Comparison of ENCODE assay signal across 17 cellular contexts in genomic region chr6:22558288-22558882, GRCh38. TPM values are rescaled to one million over a fixed set of nuclear protein-coding genes. Genes with fewer than 3 reads are reported as not detected.
DNase-seq lines count a peak whose midpoint lies in the region; ATAC-seq and TF ChIP-seq lines count a peak whose summit lies in the region.
"Had no signal": no experiment of that assay in that cellular context is flagged by ENCODE, and none has a peak within 500 bp of the region (broad histone marks: within the 10 kb centered on the region; RNA-seq: fewer than 3 reads in every experiment).

No MANE protein-coding gene starts in this region.

- H2AFZ ChIP-seq in IMR-90 (replicated peaks; ENCODE audit: low read length, poor library complexity): no peak overlapping the region
- peak overlapping the region; percentile 4 for H2AFZ ChIP-seq in hepatocyte

- POLR2A ChIA-PET in IMR-90 (lab: Charles Lee; ENCODE audit: unreplicated experiment): no interaction called here

- H2BK120ac ChIP-seq in IMR-90 (ENCODE audit: low read depth, low read length): no peak overlapping the region

- dilution Hi-C loops in IMR-90 (cut with HindIII; ENCODE audit: low sequenced_read_pairs, unreplicated experiment): no loop called here

- no peaks in the 10 kb centered on the region for H3K4me1 ChIP-seq in IMR-90 (ENCODE audit: control insufficient read depth, insufficient read depth, low read length)
- H3K4me1 ChIP-seq in hepatocyte (ENCODE audit: insufficient read depth): peaks cover 20% of the 10 kb centered on the region
- H3K4me1 ChIP-seq in lower lobe of right lung: no peaks in the 10 kb centered on the region

- no peak for TF ChIP-seq POLR2A in IMR-90 (IDR thresholded peaks at IDR 0.05; ENCODE audit: low read depth, low read length)

- intact Hi-C loops in IMR-90 (cut with micrococcal nuclease) (no loop called here), lower lobe of right lung (cut with DNase I) (no loop called here)

- H3K9me3 ChIP-seq in IMR-90 (ENCODE audit: control insufficient read depth, insufficient read depth, low read length): no peaks in the 10 kb centered on the region
- H3K9me3 ChIP-seq in hepatocyte (ENCODE audit: low read depth): no peaks in the 10 kb centered on the region
- no peaks in the 10 kb centered on the region for H3K9me3 ChIP-seq in lower lobe of right lung

- peak; percentile 24; the same call in 1 of the 2 replicates for ATAC-seq in IMR-90 (ENCODE audit: low read depth)
- ATAC-seq in SK-N-SH treated with all-trans-retinoic acid at 6 μM for 48 hours: peak; percentile 94
- ATAC-seq in HG03139 (IDR thresholded peaks at IDR 0.05; ENCODE audit: unreplicated experiment): no peak
- ATAC-seq in lower lobe of right lung: no peak

- H3K27ac ChIP-seq in 22Rv1: peak overlapping the region; percentile 63
- H3K27ac ChIP-seq in IMR-90 (ENCODE audit: insufficient read depth, low read length): no peak overlapping the region
- H3K27ac ChIP-seq in hepatocyte: peak overlapping the region; percentile 28
- H3K27ac ChIP-seq in lower lobe of right lung: no peak overlapping the region

- no peak overlapping the region for H2AK5ac ChIP-seq in IMR-90 (ENCODE audit: low read depth, low read length)

- H2AK9ac ChIP-seq in IMR-90 (replicated peaks; ENCODE audit: low read depth, low read length, poor library complexity): no peak overlapping the region

- H2BK5ac ChIP-seq in IMR-90 (ENCODE audit: low read depth, low read length, poor library complexity, severe bottlenecking): no peak overlapping the region

- no peak overlapping the region for H4K8ac ChIP-seq in IMR-90 (ENCODE audit: low read depth in 2 of 2, low read length in 2 of 2)

- H3K4ac ChIP-seq in IMR-90 (ENCODE audit: low read depth, low read length): no peak overlapping the region

- H3K4me3 ChIP-seq in IMR-90 (ENCODE audit: insufficient read depth, low read depth, low read length): no peak overlapping the region
- no peak overlapping the region for H3K4me3 ChIP-seq in hepatocyte
- H3K4me3 ChIP-seq in lower lobe of right lung: no peak overlapping the region

- H3K23ac ChIP-seq in IMR-90 (ENCODE audit: low read depth, low read length): no peak overlapping the region

- no peaks in the 10 kb centered on the region for H3K79me2 ChIP-seq in hepatocyte

- WGBS in IMR-90 (ENCODE audit: extremely low coverage in 2 of 2, insufficient read length in 1 of 2), 2 experiments: no CpG with 5 or more reads among the region's 1 CpG
- WGBS in hepatocyte (ENCODE audit: low lambda C conversion rate, missing lambda C conversion rate): 14% methylated on average over 1 of the region's 1 CpG

- H2BK20ac ChIP-seq in IMR-90 (ENCODE audit: low read depth, low read length): no peak overlapping the region

- H3K9ac ChIP-seq in IMR-90 (ENCODE audit: low read depth, low read length): no peak overlapping the region

- in situ Hi-C loops in IMR-90 (cut with MboI; ENCODE audit: low sequenced_read_pairs): no loop called here

- CTCF ChIA-PET in IMR-90 (lab: Yijun Ruan, JAX): interaction anchor here (0.8 to 1.1 kb wide), 2 partner anchors 9 kb away, joined by 3 to 4 read pairs; no protein-coding TSS in a partner anchor

- no peaks in the 10 kb centered on the region for H4K20me1 ChIP-seq in IMR-90 (ENCODE audit: insufficient read depth, low read length)
- no peaks in the 10 kb centered on the region for H4K20me1 ChIP-seq in hepatocyte (ENCODE audit: insufficient read depth, poor library complexity, severe bottlenecking)

- no peak overlapping the region for H2BK15ac ChIP-seq in IMR-90 (ENCODE audit: low read depth, low read length)

- no peaks in the 10 kb centered on the region for H3K36me3 ChIP-seq in IMR-90 (ENCODE audit: control insufficient read depth, insufficient read depth, low read length)
- no peaks in the 10 kb centered on the region for H3K36me3 ChIP-seq in hepatocyte (replicated peaks; ENCODE audit: insufficient read depth, low read depth)
- H3K36me3 ChIP-seq in lower lobe of right lung: no peaks in the 10 kb centered on the region

- no peaks in the 10 kb centered on the region for H3K79me1 ChIP-seq in IMR-90 (ENCODE audit: low read depth in 1 of 2, low read length in 2 of 2)

- no TSS peak for BruUV-seq in IMR-90 (replicated peaks; lab: Mats Ljungman, UMichigan)

- no peak overlapping the region for H3K14ac ChIP-seq in IMR-90 (replicated peaks; ENCODE audit: low read depth, low read length)

- no peaks in the 10 kb centered on the region for H3K9me2 ChIP-seq in hepatocyte (replicated peaks; ENCODE audit: insufficient read depth)

- no peaks in the 10 kb centered on the region for H3K9me1 ChIP-seq in IMR-90 (ENCODE audit: insufficient read depth, low read length)

- TF ChIP-seq RAD21 in IMR-90 (IDR thresholded peaks at IDR 0.05; ENCODE audit: low read length): no peak

- H3K27me3 ChIP-seq in IMR-90 (ENCODE audit: control insufficient read depth, insufficient read depth, low read length) (no peaks in the 10 kb centered on the region), hepatocyte (no peaks in the 10 kb centered on the region), lower lobe of right lung (ENCODE audit: low read depth) (no peaks in the 10 kb centered on the region)

- no peak overlapping the region for H4K5ac ChIP-seq in IMR-90 (ENCODE audit: low read depth, low read length)

- no peak overlapping the region for H3K18ac ChIP-seq in IMR-90 (ENCODE audit: low read depth, low read length)

- H4K91ac ChIP-seq in IMR-90 (ENCODE audit: insufficient read depth, low read depth, low read length): no peak overlapping the region

- TF ChIP-seq CTCF in 22Rv1 (IDR thresholded peaks at IDR 0.05): no peak
- TF ChIP-seq CTCF in IMR-90 (conservative IDR thresholded peaks at IDR 0.05; ENCODE audit: low read depth, low read length): no peak
- no peak for TF ChIP-seq CTCF in hepatocyte (IDR thresholded peaks at IDR 0.05; ENCODE audit: poor library complexity)
- TF ChIP-seq CTCF in lower lobe of right lung (IDR thresholded peaks at IDR 0.05): no peak

- no peak overlapping the region for H3K56ac ChIP-seq in IMR-90 (ENCODE audit: extremely low read depth, insufficient read depth, low read length)

- DNase-seq in IMR-90: peak; percentile 21
- peak; percentile 22 for DNase-seq in hepatocyte (ENCODE audit: low spot score)
- no peak for DNase-seq in putamen (ENCODE audit: low spot score)
- no peak for DNase-seq in HuH-7.5 (ENCODE audit: low spot score)
- no peak for DNase-seq in lower lobe of right lung
- DNase-seq: ACHN; Calu3; CD4-positive, alpha-beta T cell; DND-41; HFFc6; NCI-H510A treated with DMSO at 0.1 percent for 48 hours; NK-92 treated with Interleukin-12 subunit alpha and Interleukin-12 subunit beta, amount 100 ng/mL, for 24 hours had no signal

- H3K4me2 ChIP-seq in IMR-90 (ENCODE audit: low read depth, low read length): no peak overlapping the region
- peak overlapping the region; percentile 8 for H3K4me2 ChIP-seq in hepatocyte

TF ChIP-seq in IMR-90, 13 proteins besides CTCF, POLR2A, EP300 and RAD21 (continues in another document):
- TF ChIP-seq MAZ (IDR thresholded peaks at IDR 0.05; ENCODE audit: borderline replicate concordance, low read depth, low read length): no peak
- no peak for TF ChIP-seq RFX5 (IDR thresholded peaks at IDR 0.05; ENCODE audit: low read depth, low read length)
- TF ChIP-seq MAFK (IDR thresholded peaks at IDR 0.05; ENCODE audit: low read depth, low read length): no peak
- TF ChIP-seq NFE2L2 (IDR thresholded peaks at IDR 0.05; ENCODE audit: low read depth, low read length): no peak
- TF ChIP-seq CEBPB (IDR thresholded peaks at IDR 0.05; ENCODE audit: low read depth, low read length): no peak
- no peak for TF ChIP-seq ELK1 (IDR thresholded peaks at IDR 0.05; ENCODE audit: borderline replicate concordance, low read depth, low read length)
- no peak for TF ChIP-seq SMC3 (IDR thresholded peaks at IDR 0.05; ENCODE audit: low read depth, low read length)
- TF ChIP-seq BHLHE40 (IDR thresholded peaks at IDR 0.05; ENCODE audit: low read depth, low read length): no peak
- no peak for TF ChIP-seq CHD1 (IDR thresholded peaks at IDR 0.05; ENCODE audit: low read depth, low read length)

TF ChIP-seq in SK-N-SH treated with all-trans-retinoic acid at 6 μM for 48 hours, 23 proteins besides CTCF, POLR2A, EP300 and RAD21 (continues in another document):
- TF ChIP-seq OSR1 (CRISPR knock-in tag; IDR thresholded peaks at IDR 0.05) (no peak), GLIS3 (CRISPR knock-in tag; IDR thresholded peaks at IDR 0.05) (0 out of 2 replicates have a peak, but pooled peaks have one; percentile 53), TOX (CRISPR knock-in tag; IDR thresholded peaks at IDR 0.05; ENCODE audit: borderline replicate concordance) (peak; percentile 22; the same call in 1 of the 2 replicates), SNAI2 (CRISPR knock-in tag; IDR thresholded peaks at IDR 0.05) (peak; percentile 74; the same call in 1 of the 2 replicates), ISL1 (CRISPR knock-in tag; IDR thresholded peaks at IDR 0.05) (peak; percentile 89), ESRRG (CRISPR knock-in tag; IDR thresholded peaks at IDR 0.05) (no peak), TCF4 (CRISPR knock-in tag; IDR thresholded peaks at IDR 0.05; ENCODE audit: borderline replicate concordance) (peak; percentile 88), ZNF8 (CRISPR knock-in tag; IDR thresholded peaks at IDR 0.05) (no peak), ZFP30 (CRISPR knock-in tag; IDR thresholded peaks at IDR 0.05) (no peak), ZNF70 (CRISPR knock-in tag; IDR thresholded peaks at IDR 0.05) (no peak), CSDC2 (CRISPR knock-in tag; IDR thresholded peaks at IDR 0.05) (no peak), CREB5 (CRISPR knock-in tag; IDR thresholded peaks at IDR 0.05; ENCODE audit: low read depth) (no peak)

RNA-seq across cellular contexts. Expression of gene HDGFL1, which starts 11.0 kb away (rescaled TPM):
- total RNA-seq in IMR-90 (2012; rRNA removed) (not detected in 2 replicates), hepatocyte (not detected in 2 replicates), lower lobe of right lung (not detected)
- polyA plus RNA-seq in IMR-90 (2012; rRNA removed) (not detected in 2 replicates), hepatocyte (not detected in 2 replicates)
- not detected in 2 replicates for polyA plus RNA-seq in IMR-90 (2012; cell fraction: cytosol; rRNA removed)
- not detected in 2 replicates for polyA plus RNA-seq in IMR-90 (2012; cell fraction: nucleus; rRNA removed; ENCODE audit: low replicate concordance)
- total RNA-seq: Calu3; CD4-positive, alpha-beta T cell; H4; HFFc6; SK-MEL-5 had no signal

Comparison
In these comparisons a context has a peak if more than half of its experiments do, and no peak if none do; other contexts are left out.
1. H3K27ac ChIP-seq: peak in 22Rv1 (single experiment) and hepatocyte (single experiment); none in IMR-90 (single experiment) and lower lobe of right lung (single experiment).
2. ATAC-seq: peak in IMR-90 (single experiment) and SK-N-SH treated with all-trans-retinoic acid at 6 μM for 48 hours (single experiment); none in HG03139 (single experiment) and lower lobe of right lung (0 of 2).
3. DNase-seq: peak in IMR-90 (single experiment) and hepatocyte (single experiment); none in putamen (single experiment), HuH-7.5 (single experiment) and lower lobe of right lung (single experiment).